13 cellular contexts compared by ENCODE assay signal in the genomic region with DNA sequence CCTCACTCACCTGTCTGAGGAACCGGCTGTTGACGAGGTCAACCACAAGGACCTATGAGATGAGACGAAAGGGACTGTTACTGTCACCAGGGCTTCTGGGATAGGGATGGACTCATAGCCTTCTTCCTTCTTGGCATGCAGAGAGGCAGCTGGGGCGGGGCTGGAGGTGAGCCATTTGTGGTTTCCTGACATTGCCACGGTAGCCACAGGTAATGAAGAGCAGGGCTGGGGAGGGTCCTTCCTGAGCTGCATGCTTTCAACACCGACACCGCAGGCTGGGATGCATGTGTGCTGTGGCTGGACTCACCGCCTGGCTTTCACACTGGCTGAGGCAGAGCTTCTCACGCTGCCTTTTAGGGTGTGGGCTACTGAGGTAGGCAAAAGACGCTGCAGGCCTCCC. TPM values are rescaled to one million over a fixed set of nuclear protein-coding genes. Genes with fewer than 3 reads are reported as not detected.
DNase-seq lines count a peak whose midpoint lies in the region; ATAC-seq, FAIRE-seq and TF ChIP-seq lines count a peak whose summit lies in the region.
"Had no signal": no experiment of that assay in that cellular context is flagged by ENCODE, and none has a peak within 500 bp of the region (broad histone marks: within the 10 kb centered on the region; RNA-seq: fewer than 3 reads in every experiment).

No MANE protein-coding gene starts in this region.

- TF ChIP-seq CTCF in thyroid gland (IDR thresholded peaks at IDR 0.05): no peak

- H3K18ac ChIP-seq in neuronal stem cell (ENCODE audit: low read length): peak overlapping the region; percentile 48

- no CpG with 5 or more reads among the region's 10 CpGs for WGBS in neuronal stem cell (ENCODE audit: extremely low coverage in 2 of 2, insufficient read length in 2 of 2, insufficient replicate concordance in 1 of 2), 2 donors
- WGBS in thyroid gland, 2 donors: 78 to 85% methylated on average over 9 to 10 of the region's 10 CpGs

- no peak overlapping the region for H3K27ac Mint-ChIP-seq in activated naive CD4-positive, alpha-beta T cell treated with anti-CD3 and anti-CD28 coated beads, Interleukin-2, amount 50 U/mL, for 72 hours

- H3K36me3 ChIP-seq in neuronal stem cell (replicated peaks in 1 of 2; ENCODE audit: control insufficient read depth in 2 of 2, insufficient read depth in 2 of 2, low read length in 2 of 2) (peaks cover 25 to 42% of the 10 kb centered on the region in 2 donors), thyroid gland (no peaks in the 10 kb centered on the region)

- H3K23ac ChIP-seq in neuronal stem cell (ENCODE audit: low read depth, low read length, poor library complexity): peak overlapping the region; percentile 2

- peak overlapping the region; percentile 3 for H3K9ac ChIP-seq in neuronal stem cell (ENCODE audit: low read depth, low read length, poor library complexity)

- no peaks in the 10 kb centered on the region for H3K79me1 ChIP-seq in neuronal stem cell (ENCODE audit: low read depth, low read length)

- DNase-seq in GM18507 (ENCODE audit: extremely low spot score, insufficient read length, low read depth): no peak
- peak; percentile 20 for DNase-seq in NCI-H2107 (lab: John Stamatoyannopoulos, UW)
- DNase-seq in activated naive CD4-positive, alpha-beta T cell treated with anti-CD3 and anti-CD28 coated beads, Interleukin-2, amount 50 U/mL, for 72 hours (ENCODE audit: low spot score in 2 of 2): peak in 1 of 2 donors; percentile 13
- no peak for DNase-seq in neuronal stem cell (ENCODE audit: low spot score)
- DNase-seq in thyroid gland: no peak
- no peak for DNase-seq in middle frontal gyrus (ENCODE audit: extremely low spot score, low spot score)
- DNase-seq: left cardiac atrium, NCI-H446, small intestine, testis had no signal

- H4K91ac ChIP-seq in neuronal stem cell (ENCODE audit: low read depth, low read length, poor library complexity): no peak overlapping the region

- intact Hi-C loops in thyroid gland (cut with DNase I): no loop called here

- H2BK12ac ChIP-seq in neuronal stem cell (ENCODE audit: low read length): peak overlapping the region; percentile 58

- no peak overlapping the region for H2BK5ac ChIP-seq in neuronal stem cell (ENCODE audit: low read length)

- no peak overlapping the region for H2AFZ ChIP-seq in neuronal stem cell (ENCODE audit: low read length)

- H3K27ac ChIP-seq in neuronal stem cell (replicated peaks; ENCODE audit: low read length): no peak overlapping the region
- H3K27ac ChIP-seq in thyroid gland: no peak overlapping the region
- H3K27ac ChIP-seq: testis, VCaP had no signal

- H3K27me3 ChIP-seq in neuronal stem cell (ENCODE audit: control insufficient read depth in 3 of 3, insufficient read depth in 3 of 3, low read depth in 1 of 3, low read length in 3 of 3): no peaks in the 10 kb centered on the region
- H3K27me3 ChIP-seq in thyroid gland: no peaks in the 10 kb centered on the region
- H3K27me3 ChIP-seq: testis had no signal

- no peak overlapping the region for H3K4me3 ChIP-seq in neuronal stem cell (ENCODE audit: low read length in 2 of 2)
- H3K4me3 ChIP-seq in thyroid gland (replicated peaks in 1 of 3): no peak overlapping the region
- H3K4me3 ChIP-seq: testis had no signal

- H3K14ac ChIP-seq in neuronal stem cell (ENCODE audit: low read length): no peak overlapping the region

- H4K8ac ChIP-seq in neuronal stem cell (ENCODE audit: low read depth, low read length): no peak overlapping the region

- peak; percentile 72 to 90 for ATAC-seq in activated naive CD4-positive, alpha-beta T cell treated with anti-CD3 and anti-CD28 coated beads, Interleukin-2, amount 50 U/mL, for 72 hours
- ATAC-seq in HG03108 (IDR thresholded peaks at IDR 0.05; ENCODE audit: unreplicated experiment) (no peak), SK-N-SH treated with all-trans-retinoic acid at 6 μM for 48 hours (no peak)
- ATAC-seq: left cardiac atrium had no signal

- no peak overlapping the region for H2BK120ac ChIP-seq in neuronal stem cell (ENCODE audit: low read depth, low read length)

- H3K36me3 Mint-ChIP-seq in activated naive CD4-positive, alpha-beta T cell treated with anti-CD3 and anti-CD28 coated beads, Interleukin-2, amount 50 U/mL, for 72 hours: no peaks in the 10 kb centered on the region

- H3K4me1 ChIP-seq in neuronal stem cell (ENCODE audit: control insufficient read depth in 2 of 2, insufficient read depth in 1 of 2, low read depth in 1 of 2, low read length in 2 of 2) (peaks cover 4 to 9% of the 10 kb centered on the region in 2 donors), thyroid gland (no peaks in the 10 kb centered on the region)
- H3K4me1 ChIP-seq: testis had no signal

- H3K9me3 Mint-ChIP-seq in activated naive CD4-positive, alpha-beta T cell treated with anti-CD3 and anti-CD28 coated beads, Interleukin-2, amount 50 U/mL, for 72 hours: no peaks in the 10 kb centered on the region

- H3K4me2 ChIP-seq in neuronal stem cell (ENCODE audit: insufficient read depth, low read length, poor library complexity, severe bottlenecking): no peak overlapping the region

- no peak overlapping the region for H2BK15ac ChIP-seq in neuronal stem cell (ENCODE audit: low read length)

- TF ChIP-seq POLR2A in thyroid gland (IDR thresholded peaks at IDR 0.05): no peak

- FAIRE-seq in GM18507 (lab: Jason Lieb, UNC): peak; percentile 44
- FAIRE-seq: small intestine had no signal

- H3K9me3 ChIP-seq in neuronal stem cell (replicated peaks in 1 of 2; ENCODE audit: control insufficient read depth in 2 of 2, insufficient read depth in 1 of 2, low read depth in 1 of 2, low read length in 2 of 2): no peaks in the 10 kb centered on the region
- no peaks in the 10 kb centered on the region for H3K9me3 ChIP-seq in thyroid gland
- H3K9me3 ChIP-seq: testis had no signal

- no peak overlapping the region for H3K4ac ChIP-seq in neuronal stem cell (ENCODE audit: low read length)

- H2AK5ac ChIP-seq in neuronal stem cell (ENCODE audit: low read depth, low read length): no peak overlapping the region

TF ChIP-seq in SK-N-SH treated with all-trans-retinoic acid at 6 μM for 48 hours, 23 proteins besides CTCF, POLR2A, EP300 and RAD21 (continues in another document):
- TF ChIP-seq, protein P1, sequence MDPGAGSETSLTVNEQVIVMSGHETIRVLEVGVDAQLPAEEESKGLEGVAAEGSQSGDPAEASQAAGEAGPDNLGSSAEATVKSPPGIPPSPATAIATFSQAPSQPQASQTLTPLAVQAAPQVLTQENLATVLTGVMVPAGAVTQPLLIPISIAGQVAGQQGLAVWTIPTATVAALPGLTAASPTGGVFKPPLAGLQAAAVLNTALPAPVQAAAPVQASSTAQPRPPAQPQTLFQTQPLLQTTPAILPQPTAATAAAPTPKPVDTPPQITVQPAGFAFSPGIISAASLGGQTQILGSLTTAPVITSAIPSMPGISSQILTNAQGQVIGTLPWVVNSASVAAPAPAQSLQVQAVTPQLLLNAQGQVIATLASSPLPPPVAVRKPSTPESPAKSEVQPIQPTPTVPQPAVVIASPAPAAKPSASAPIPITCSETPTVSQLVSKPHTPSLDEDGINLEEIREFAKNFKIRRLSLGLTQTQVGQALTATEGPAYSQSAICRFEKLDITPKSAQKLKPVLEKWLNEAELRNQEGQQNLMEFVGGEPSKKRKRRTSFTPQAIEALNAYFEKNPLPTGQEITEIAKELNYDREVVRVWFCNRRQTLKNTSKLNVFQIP (CRISPR knock-in tag; IDR thresholded peaks at IDR 0.05; ENCODE audit: borderline replicate concordance, low read depth): no peak
- TF ChIP-seq GLIS3 (CRISPR knock-in tag; IDR thresholded peaks at IDR 0.05) (no peak), RARB (CRISPR knock-in tag; IDR thresholded peaks at IDR 0.05) (no peak), TCF4 (CRISPR knock-in tag; IDR thresholded peaks at IDR 0.05; ENCODE audit: borderline replicate concordance) (no peak), ISL1 (CRISPR knock-in tag; IDR thresholded peaks at IDR 0.05) (no peak), ZFP3 (CRISPR knock-in tag; IDR thresholded peaks at IDR 0.05) (no peak), ARNTL (CRISPR knock-in tag; IDR thresholded peaks at IDR 0.05; ENCODE audit: borderline replicate concordance, low read depth) (no peak), ZFP30 (CRISPR knock-in tag; IDR thresholded peaks at IDR 0.05) (no peak), OSR1 (CRISPR knock-in tag; IDR thresholded peaks at IDR 0.05) (no peak)
- TF ChIP-seq, protein P2, sequence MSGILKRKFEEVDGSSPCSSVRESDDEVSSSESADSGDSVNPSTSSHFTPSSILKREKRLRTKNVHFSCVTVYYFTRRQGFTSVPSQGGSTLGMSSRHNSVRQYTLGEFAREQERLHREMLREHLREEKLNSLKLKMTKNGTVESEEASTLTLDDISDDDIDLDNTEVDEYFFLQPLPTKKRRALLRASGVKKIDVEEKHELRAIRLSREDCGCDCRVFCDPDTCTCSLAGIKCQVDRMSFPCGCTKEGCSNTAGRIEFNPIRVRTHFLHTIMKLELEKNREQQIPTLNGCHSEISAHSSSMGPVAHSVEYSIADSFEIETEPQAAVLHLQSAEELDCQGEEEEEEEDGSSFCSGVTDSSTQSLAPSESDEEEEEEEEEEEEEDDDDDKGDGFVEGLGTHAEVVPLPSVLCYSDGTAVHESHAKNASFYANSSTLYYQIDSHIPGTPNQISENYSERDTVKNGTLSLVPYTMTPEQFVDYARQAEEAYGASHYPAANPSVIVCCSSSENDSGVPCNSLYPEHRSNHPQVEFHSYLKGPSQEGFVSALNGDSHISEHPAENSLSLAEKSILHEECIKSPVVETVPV (CRISPR knock-in tag; IDR thresholded peaks at IDR 0.05): no peak

RNA-seq across cellular contexts. Expression of a gene that starts 46.4 kb away (rescaled TPM):
- 10 to 100 TPM; 63.6 to 87.7 TPM for total RNA-seq in activated naive CD4-positive, alpha-beta T cell treated with anti-CD3 and anti-CD28 coated beads, Interleukin-2, amount 50 U/mL, for 72 hours
- polyA plus RNA-seq in neuronal stem cell (2013, experiment 1 of 2): 83.9 TPM
- 80.5 TPM for polyA plus RNA-seq in neuronal stem cell (2013, experiment 2 of 2)
- 10 to 100 TPM; 60.2 to 87.9 (median 69.1) TPM for total RNA-seq in thyroid gland

Comparison
In these comparisons a context has a peak if more than half of its experiments do, and no peak if none do; other contexts are left out.
1. ATAC-seq: peak in activated naive CD4-positive, alpha-beta T cell treated with anti-CD3 and anti-CD28 coated beads, Interleukin-2, amount 50 U/mL, for 72 hours (2 of 2); none in HG03108 (single experiment) and SK-N-SH treated with all-trans-retinoic acid at 6 μM for 48 hours (single experiment).